ENCODE assay signal across 8 cellular contexts in the genomic region with DNA sequence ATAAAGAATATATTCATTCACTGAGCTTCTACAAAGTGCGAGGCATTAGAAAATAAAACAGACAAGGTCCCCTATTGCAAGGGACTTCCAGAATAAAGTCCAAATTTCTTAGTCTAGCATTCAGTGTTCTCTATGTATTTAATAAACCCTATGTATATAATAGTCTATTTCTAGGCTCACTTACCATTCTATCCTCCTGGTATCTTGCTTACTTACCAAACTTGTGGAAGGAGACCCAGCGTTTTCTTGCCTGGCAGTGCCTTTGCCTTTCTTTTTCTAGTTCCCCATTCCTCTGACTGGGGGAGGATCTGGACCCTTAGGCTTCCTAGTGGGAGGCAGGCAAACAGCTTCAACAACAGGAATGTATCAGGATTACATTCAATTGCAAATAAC. TPM values are rescaled to one million over a fixed set of nuclear protein-coding genes. Genes with fewer than 3 reads are reported as not detected.
DNase-seq lines count a peak whose midpoint lies in the region; ATAC-seq and TF ChIP-seq lines count a peak whose summit lies in the region.

No MANE protein-coding gene starts in this region.

- peaks cover 12 to 17% of the 10 kb centered on the region in 2 experiments; a peak in 3 of 4 replicates for H3K4me1 ChIP-seq in SK-N-SH (ENCODE audit: control insufficient read depth in 1 of 2, insufficient read depth in 2 of 2, low read depth in 1 of 2, low read length in 1 of 2)
- H3K4me1 ChIP-seq in iPS-20b (ENCODE audit: insufficient read depth, low read length), result peaks cover 14% of the 10 kb centered on the region; the same call in 1 of the 2 replicates
- peaks cover 2 to 35% (median 32%) of the 10 kb centered on the region in 5 donors for H3K4me1 ChIP-seq in subcutaneous abdominal adipose tissue (ENCODE audit: control insufficient read depth in 5 of 5, insufficient read depth in 5 of 5, low read length in 5 of 5)

- H2AFZ ChIP-seq in SK-N-SH (ENCODE audit: low read depth), result peak overlapping the region; percentile 90

- H3K4me1 Mint-ChIP-seq in activated CD8-positive, alpha-beta T cell treated with anti-CD3 and anti-CD28 coated beads for 36 hours (ENCODE audit: low read depth), result peaks cover 43% of the 10 kb centered on the region

- H3K27ac Mint-ChIP-seq in activated CD8-positive, alpha-beta T cell treated with anti-CD3 and anti-CD28 coated beads for 36 hours, result peak overlapping the region; percentile 89

- peak overlapping the region; percentile 60 for H3K4me2 ChIP-seq in SK-N-SH

- H3K4me3 Mint-ChIP-seq in activated CD8-positive, alpha-beta T cell treated with anti-CD3 and anti-CD28 coated beads for 36 hours, result peak overlapping the region; percentile 76

- no peak for TF ChIP-seq RAD21 in SK-N-SH (IDR thresholded peaks at IDR 0.05; ENCODE audit: low read length)

- no peak for TF ChIP-seq POLR2A in GM18505 (IDR thresholded peaks at IDR 0.05; ENCODE audit: borderline replicate concordance, extremely low read depth, insufficient read depth, insufficient read length)

- POLR2A ChIA-PET in SK-N-SH (lab: Yijun Ruan, JAX), result interaction anchor here (0.5 to 2.1 kb wide), 3 partner anchors 19 to 78 kb away, joined by 3 to 10 read pairs (median 8); no protein-coding TSS in a partner anchor
- POLR2A ChIA-PET in activated CD8-positive, alpha-beta T cell treated with anti-CD3 and anti-CD28 coated beads for 36 hours (lab: Charles Lee), result interaction anchor here (1.5 to 2.4 kb wide), 2 partner anchors 20 to 25 kb away, joined by 7 to 9 read pairs; no protein-coding TSS in a partner anchor

- CTCF ChIA-PET in SK-N-SH (lab: Yijun Ruan, JAX), result interaction anchor here (1.1 to 2.1 kb wide), 2 partner anchors 12 to 79 kb away, joined by 3 to 4 read pairs; a partner anchor contains a TSS
- CTCF ChIA-PET in activated CD8-positive, alpha-beta T cell treated with anti-CD3 and anti-CD28 coated beads for 36 hours (lab: Charles Lee), result interaction anchor here (0.6 to 2.8 kb wide), 6 partner anchors 16 to 162 kb away, joined by 3 to 10 read pairs (median 3); no protein-coding TSS in a partner anchor

- peaks cover 28% of the 10 kb centered on the region for H4K20me1 ChIP-seq in SK-N-SH (ENCODE audit: insufficient read depth)

- intact Hi-C loops in activated CD8-positive, alpha-beta T cell treated with anti-CD3 and anti-CD28 coated beads for 36 hours (cut with micrococcal nuclease), result no loop called here

- H3K36me3 Mint-ChIP-seq in activated CD8-positive, alpha-beta T cell treated with anti-CD3 and anti-CD28 coated beads for 36 hours (ENCODE audit: low read depth), result no peaks in the 10 kb centered on the region

- H3K27me3 Mint-ChIP-seq in activated CD8-positive, alpha-beta T cell treated with anti-CD3 and anti-CD28 coated beads for 36 hours, result no peaks in the 10 kb centered on the region

- peaks cover 38% of the 10 kb centered on the region for H3K79me2 ChIP-seq in SK-N-SH (ENCODE audit: insufficient read depth)

- WGBS in SK-N-SH (ENCODE audit: low lambda C conversion rate), result 26% methylated on average over 2 of the region's 2 CpGs

- ATAC-seq in SK-N-SH treated with all-trans-retinoic acid at 6 μM for 48 hours (no peak), GM18909 (IDR thresholded peaks at IDR 0.05; ENCODE audit: poor library complexity, unreplicated experiment) (no peak), HG03378 (IDR thresholded peaks at IDR 0.05; ENCODE audit: unreplicated experiment) (no peak), GM18505 (IDR thresholded peaks at IDR 0.05; ENCODE audit: unreplicated experiment) (no peak)
- no peak for ATAC-seq in activated CD8-positive, alpha-beta T cell treated with anti-CD3 and anti-CD28 coated beads for 36 hours

- peak overlapping the region; percentile 66 to 77; a peak in 2 of 4 replicates for H3K4me3 ChIP-seq in SK-N-SH (ENCODE audit: low read depth in 2 of 2, low read length in 1 of 2)
- peak overlapping the region; percentile 66 for H3K4me3 ChIP-seq in iPS-20b (ENCODE audit: low read length)
- H3K4me3 ChIP-seq in subcutaneous abdominal adipose tissue (ENCODE audit: low read depth in 1 of 5, low read length in 5 of 5), result peak overlapping the region; percentile 64 to 97 (median 77)

- H3K9me3 Mint-ChIP-seq in activated CD8-positive, alpha-beta T cell treated with anti-CD3 and anti-CD28 coated beads for 36 hours, result no peaks in the 10 kb centered on the region

- no peak overlapping the region for H3K9ac ChIP-seq in SK-N-SH
- no peak overlapping the region for H3K9ac ChIP-seq in iPS-20b (ENCODE audit: low read depth, low read length)
- H3K9ac ChIP-seq in subcutaneous abdominal adipose tissue (ENCODE audit: low read length in 5 of 5), result no peak overlapping the region

- no peaks in the 10 kb centered on the region for H3K36me3 ChIP-seq in SK-N-SH (replicated peaks in 1 of 2; ENCODE audit: control insufficient read depth in 1 of 2, insufficient read depth in 2 of 2, low read length in 1 of 2)
- H3K36me3 ChIP-seq in iPS-20b (ENCODE audit: insufficient read depth, low read depth, low read length), result no peaks in the 10 kb centered on the region
- no peaks in the 10 kb centered on the region for H3K36me3 ChIP-seq in subcutaneous abdominal adipose tissue (ENCODE audit: control insufficient read depth in 5 of 5, insufficient read depth in 5 of 5, low read length in 5 of 5)

- H3K9me3 ChIP-seq in SK-N-SH, result no peaks in the 10 kb centered on the region
- H3K9me3 ChIP-seq in iPS-20b (ENCODE audit: insufficient read depth, low read depth, low read length), result no peaks in the 10 kb centered on the region
- no peaks in the 10 kb centered on the region for H3K9me3 ChIP-seq in subcutaneous abdominal adipose tissue (ENCODE audit: control insufficient read depth in 5 of 5, low read length in 5 of 5)

- no peak for TF ChIP-seq EP300 in SK-N-SH (IDR thresholded peaks at IDR 0.05; ENCODE audit: borderline replicate concordance in 1 of 2, low read depth in 1 of 2, low read length in 1 of 2)

- no peak for TF ChIP-seq CTCF in SK-N-SH (IDR thresholded peaks at IDR 0.05)
- no peak for TF ChIP-seq CTCF in activated CD8-positive, alpha-beta T cell treated with anti-CD3 and anti-CD28 coated beads for 36 hours (IDR thresholded peaks at IDR 0.05)

- H3K27ac ChIP-seq in SK-N-SH (ENCODE audit: low read depth in 2 of 2, low read length in 1 of 2), result peak overlapping the region; percentile 43 to 69; a peak in 3 of 4 replicates
- no peak overlapping the region for H3K27ac ChIP-seq in iPS-20b (ENCODE audit: low read length)
- peak overlapping the region; percentile 69 for H3K27ac ChIP-seq in subcutaneous abdominal adipose tissue (ENCODE audit: low read depth, low read length)

- DNase-seq in SK-N-SH, result no peak
- DNase-seq in activated CD8-positive, alpha-beta T cell treated with anti-CD3 and anti-CD28 coated beads for 36 hours, result no peak

- H3K27me3 ChIP-seq in SK-N-SH (ENCODE audit: insufficient read depth) (no peaks in the 10 kb centered on the region), iPS-20b (ENCODE audit: insufficient read depth, low read length) (peaks cover 36% of the 10 kb centered on the region), subcutaneous abdominal adipose tissue (ENCODE audit: control insufficient read depth in 5 of 5, insufficient read depth in 4 of 5, low read length in 5 of 5) (no peaks in the 10 kb centered on the region)

- peaks cover 18% of the 10 kb centered on the region for H3F3A ChIP-seq in SK-N-SH (replicated peaks; ENCODE audit: insufficient read depth)

- H3K9me2 ChIP-seq in SK-N-SH, result no peaks in the 10 kb centered on the region

TF ChIP-seq in SK-N-SH, 30 proteins besides CTCF, POLR2A, EP300 and RAD21:
- TF ChIP-seq TAF1 (IDR thresholded peaks at IDR 0.05; ENCODE audit: borderline replicate concordance, low read depth, low read length) (no peak), ELF1 (IDR thresholded peaks at IDR 0.05) (no peak), RCOR1 (IDR thresholded peaks at IDR 0.05; ENCODE audit: low read length) (no peak), NRF1 (IDR thresholded peaks at IDR 0.05; ENCODE audit: low read depth, low read length) (no peak), GABPA (IDR thresholded peaks at IDR 0.05; ENCODE audit: low read depth) (no peak)
TF ChIP-seq in SK-N-SH: peak in this region for 0.

TF ChIP-seq in SK-N-SH treated with all-trans-retinoic acid at 6 μM for 48 hours, 23 proteins besides CTCF, POLR2A, EP300 and RAD21 (continues in another document):
- TF ChIP-seq OSR1 (CRISPR knock-in tag; IDR thresholded peaks at IDR 0.05) (no peak), TOX (CRISPR knock-in tag; IDR thresholded peaks at IDR 0.05; ENCODE audit: borderline replicate concordance) (no peak), ZFP30 (CRISPR knock-in tag; IDR thresholded peaks at IDR 0.05) (no peak)
- TF ChIP-seq, protein P1, sequence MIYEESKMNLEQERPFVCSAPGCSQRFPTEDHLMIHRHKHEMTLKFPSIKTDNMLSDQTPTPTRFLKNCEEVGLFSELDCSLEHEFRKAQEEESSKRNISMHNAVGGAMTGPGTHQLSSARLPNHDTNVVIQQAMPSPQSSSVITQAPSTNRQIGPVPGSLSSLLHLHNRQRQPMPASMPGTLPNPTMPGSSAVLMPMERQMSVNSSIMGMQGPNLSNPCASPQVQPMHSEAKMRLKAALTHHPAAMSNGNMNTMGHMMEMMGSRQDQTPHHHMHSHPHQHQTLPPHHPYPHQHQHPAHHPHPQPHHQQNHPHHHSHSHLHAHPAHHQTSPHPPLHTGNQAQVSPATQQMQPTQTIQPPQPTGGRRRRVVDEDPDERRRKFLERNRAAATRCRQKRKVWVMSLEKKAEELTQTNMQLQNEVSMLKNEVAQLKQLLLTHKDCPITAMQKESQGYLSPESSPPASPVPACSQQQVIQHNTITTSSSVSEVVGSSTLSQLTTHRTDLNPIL (CRISPR knock-in tag; IDR thresholded peaks at IDR 0.05; ENCODE audit: low read depth), result no peak

RNA-seq across cellular contexts. Expression of a gene that starts 0.6 kb away (rescaled TPM):
- polyA plus RNA-seq in SK-N-SH (2012; rRNA removed), result 20.1 and 22.6 TPM in 2 replicates
- 17.7 and 18.3 TPM in 2 replicates for polyA plus RNA-seq in SK-N-SH (2012; cell fraction: cytosol; rRNA removed)
- 16.7 and 22.2 TPM in 2 replicates for polyA plus RNA-seq in SK-N-SH (2012; cell fraction: nucleus; rRNA removed)
- 10 to 100 TPM; 10.6 to 10.9 TPM for total RNA-seq in activated CD8-positive, alpha-beta T cell treated with anti-CD3 and anti-CD28 coated beads for 36 hours
